1 cellular context compared by ENCODE assay signal in the genomic region with DNA sequence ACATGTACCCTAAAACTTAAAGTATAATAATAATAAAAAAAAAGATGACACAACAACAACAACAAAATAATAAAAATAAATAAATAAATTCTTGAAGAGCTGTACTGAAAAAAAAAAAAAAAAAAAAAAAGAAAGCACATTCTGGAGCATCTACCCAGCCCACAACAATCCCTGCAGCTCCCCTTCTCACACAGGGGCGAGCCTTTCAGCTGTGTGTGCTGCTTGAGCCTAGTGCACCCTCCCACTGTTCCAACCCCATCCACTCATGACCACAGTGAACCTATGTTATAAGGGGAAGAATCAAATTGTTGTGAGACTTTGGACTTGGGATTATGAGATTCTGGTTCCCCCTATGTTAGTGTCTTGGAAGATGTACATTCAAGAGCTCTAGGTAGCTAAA.
TF ChIP-seq lines count a peak whose summit lies in the region.

No MANE protein-coding gene starts in this region.

TF ChIP-seq in H1, 55 proteins besides CTCF, POLR2A, EP300 and RAD21:
- TF ChIP-seq SP4 (IDR thresholded peaks at IDR 0.05; ENCODE audit: low read length) (no peak), KDM5A (IDR thresholded peaks at IDR 0.05; ENCODE audit: low read length) (no peak), CBX8 (IDR thresholded peaks at IDR 0.05; ENCODE audit: borderline replicate concordance, low read depth, low read length) (no peak), FOSL1 (IDR thresholded peaks at IDR 0.05; ENCODE audit: insufficient read depth, low read depth, low read length) (no peak), YY1 (IDR thresholded peaks at IDR 0.05; ENCODE audit: low read depth, low read length) (no peak), ZNF274 (IDR thresholded peaks at IDR 0.05; ENCODE audit: borderline replicate concordance, extremely low read depth, low read length) (no peak), TAF7 (optimal IDR thresholded peaks at IDR 0.05; ENCODE audit: borderline replicate concordance, low read depth, low read length) (no peak), JUND (IDR thresholded peaks at IDR 0.05; ENCODE audit: low read length) (no peak), SP1 (IDR thresholded peaks at IDR 0.05; ENCODE audit: low read depth, low read length) (no peak), SIRT6 (IDR thresholded peaks at IDR 0.05; ENCODE audit: low read length) (no peak), NRF1 (IDR thresholded peaks at IDR 0.05; ENCODE audit: low read depth, low read length) (no peak)
- TF ChIP-seq, protein P1, sequence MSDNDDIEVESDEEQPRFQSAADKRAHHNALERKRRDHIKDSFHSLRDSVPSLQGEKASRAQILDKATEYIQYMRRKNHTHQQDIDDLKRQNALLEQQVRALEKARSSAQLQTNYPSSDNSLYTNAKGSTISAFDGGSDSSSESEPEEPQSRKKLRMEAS (IDR thresholded peaks at IDR 0.05), result no peak
